ENCODE assay signal across 12 cellular contexts in genomic region chr12:49667319-49668090, GRCh38. TPM values are rescaled to one million over a fixed set of nuclear protein-coding genes. Genes with fewer than 3 reads are reported as not detected.
A peak's percentile ranks its signal among the peaks of the same experiment; 100 is the strongest.
DNase-seq lines count a peak whose midpoint lies in the region; ATAC-seq and TF ChIP-seq lines count a peak whose summit lies in the region.
"Had no signal": no experiment of that assay in that cellular context is flagged by ENCODE, and none has a peak within 500 bp of the region (broad histone marks: within the 10 kb centered on the region; RNA-seq: fewer than 3 reads in every experiment).

No MANE protein-coding gene starts in this region.

- CTCF ChIA-PET in naive thymus-derived CD4-positive, alpha-beta T cell (lab: Charles Lee), result interaction anchor here (0.7 to 3.8 kb wide), 5 partner anchors 8 to 74 kb away, joined by 3 to 19 read pairs (median 3); partner anchors contain the start of genes FMNL3 and TMBIM6

- no peaks in the 10 kb centered on the region for H3K9me3 ChIP-seq in BLaER1 treated with 17β-estradiol and CSF1 and Interleukin-3, amounts not matched to agents 10 nM and 100 nM (replicated peaks in 1 of 11)
- no peaks in the 10 kb centered on the region for H3K9me3 ChIP-seq in GM23248 (ENCODE audit: low read depth)
- H3K9me3 ChIP-seq in naive thymus-derived CD4-positive, alpha-beta T cell (ENCODE audit: control insufficient read depth in 2 of 3, low read length in 3 of 3), result no peaks in the 10 kb centered on the region

- H3K9me3 Mint-ChIP-seq in naive thymus-derived CD4-positive, alpha-beta T cell, result no peaks in the 10 kb centered on the region
- H3K9me3 Mint-ChIP-seq in GM23338, result no peaks in the 10 kb centered on the region

- peak overlapping the region in 8 of 10 donors; percentile 44 to 84 (median 64) for H3K4me3 Mint-ChIP-seq in naive thymus-derived CD4-positive, alpha-beta T cell
- H3K4me3 Mint-ChIP-seq in GM23338, result no peak overlapping the region

- H3K27me3 ChIP-seq in BLaER1 treated with 17β-estradiol and CSF1 and Interleukin-3, amounts not matched to agents 10 nM and 100 nM, result no peaks in the 10 kb centered on the region
- H3K27me3 ChIP-seq in GM23248 (replicated peaks; ENCODE audit: insufficient read depth) (no peaks in the 10 kb centered on the region), GM23338 (ENCODE audit: insufficient read depth) (no peaks in the 10 kb centered on the region)
- no peaks in the 10 kb centered on the region for H3K27me3 ChIP-seq in naive thymus-derived CD4-positive, alpha-beta T cell (ENCODE audit: control insufficient read depth in 2 of 2, insufficient read depth in 2 of 2, low read length in 2 of 2)

- TF ChIP-seq CTCF in GM23338 (conservative IDR thresholded peaks at IDR 0.05; ENCODE audit: low read depth in 2 of 2), result no peak

- H3K27me3 Mint-ChIP-seq in naive thymus-derived CD4-positive, alpha-beta T cell, result no peaks in the 10 kb centered on the region
- peaks cover 3% of the 10 kb centered on the region for H3K27me3 Mint-ChIP-seq in GM23338 (ENCODE audit: insufficient read depth, low read depth, poor library complexity)

- H3K4me1 ChIP-seq in BLaER1 treated with 17β-estradiol and CSF1 and Interleukin-3, amounts not matched to agents 10 nM and 100 nM, result peaks cover 85 to 100% (median 99%) of the 10 kb centered on the region in 10 experiments
- H3K4me1 ChIP-seq in GM23248 (ENCODE audit: insufficient read depth) (peaks cover 33% of the 10 kb centered on the region), GM23338 (ENCODE audit: insufficient read depth) (peaks cover 16% of the 10 kb centered on the region)
- peaks cover 50 to 88% of the 10 kb centered on the region in 2 donors for H3K4me1 ChIP-seq in naive thymus-derived CD4-positive, alpha-beta T cell (ENCODE audit: control insufficient read depth in 2 of 2, insufficient read depth in 2 of 2, low read length in 2 of 2)

- intact Hi-C loops in naive thymus-derived CD4-positive, alpha-beta T cell (cut with micrococcal nuclease), result no loop called here

- H3K4me2 ChIP-seq in BLaER1 treated with 17β-estradiol and CSF1 and Interleukin-3, amounts not matched to agents 10 nM and 100 nM, result peak overlapping the region; percentile 20 to 99 (median 93)
- H3K4me2 ChIP-seq in GM23248 (ENCODE audit: unreplicated experiment) (peak overlapping the region; percentile 7), GM23338 (no peak overlapping the region)

- H3K9me2 ChIP-seq in GM23248 (ENCODE audit: insufficient read depth), result no peaks in the 10 kb centered on the region
- H3K9me2 ChIP-seq in GM23338 (ENCODE audit: insufficient read depth), result 0 out of 2 replicates have a peak, but pooled peaks cover 2% of the 10 kb centered on the region

- no peak overlapping the region for H3K4me3 ChIP-seq in BLaER1 treated with 17β-estradiol and CSF1 and Interleukin-3, amounts not matched to agents 10 nM and 100 nM
- H3K4me3 ChIP-seq in GM23248 (no peak overlapping the region), GM23338 (no peak overlapping the region)
- no peak overlapping the region for H3K4me3 ChIP-seq in naive thymus-derived CD4-positive, alpha-beta T cell (ENCODE audit: low read length)

- peaks cover 0 to 7% (median 0%) of the 10 kb centered on the region in 11 experiments; a peak in 2 of 22 replicates for H3K36me3 ChIP-seq in BLaER1 treated with 17β-estradiol and CSF1 and Interleukin-3, amounts not matched to agents 10 nM and 100 nM
- H3K36me3 ChIP-seq in GM23248 (ENCODE audit: low read depth), result no peaks in the 10 kb centered on the region
- H3K36me3 ChIP-seq in naive thymus-derived CD4-positive, alpha-beta T cell (ENCODE audit: control insufficient read depth in 2 of 3, insufficient read depth in 3 of 3, low read length in 3 of 3), result peaks cover 0 to 11% (median 0%) of the 10 kb centered on the region in 3 experiments
- H3K36me3 ChIP-seq in GM23338 (ENCODE audit: insufficient read depth), result no peaks in the 10 kb centered on the region; the same call in 1 of the 2 replicates

- H3K4me1 Mint-ChIP-seq in naive thymus-derived CD4-positive, alpha-beta T cell, result peaks cover 63 to 100% (median 98%) of the 10 kb centered on the region in 7 donors
- H3K4me1 Mint-ChIP-seq in GM23338, result peaks cover 30% of the 10 kb centered on the region

- POLR2A ChIA-PET in naive thymus-derived CD4-positive, alpha-beta T cell (lab: Charles Lee), result interaction anchor here (0.6 to 10.5 kb wide), 11 partner anchors 10 to 537 kb away, joined by 3 to 131 read pairs (median 4); partner anchors contain the start of gene FMNL3

- peaks cover 11% of the 10 kb centered on the region; the same call in 1 of the 2 replicates for H3F3A ChIP-seq in GM23248 (ENCODE audit: insufficient read depth)
- H3F3A ChIP-seq in GM23338 (replicated peaks; ENCODE audit: low read depth), result no peaks in the 10 kb centered on the region

- H3K36me3 Mint-ChIP-seq in naive thymus-derived CD4-positive, alpha-beta T cell, result peaks cover 7 to 27% (median 15%) of the 10 kb centered on the region in 5 donors
- H3K36me3 Mint-ChIP-seq in GM23338 (ENCODE audit: low read depth), result peaks cover 6% of the 10 kb centered on the region; the same call in 2 of the 3 replicates

- DNase-seq in GM23248 (peak; percentile 84), astrocyte of the hippocampus (ENCODE audit: low read depth, low spot score) (peak; percentile 32), epidermal melanocyte (ENCODE audit: insufficient read length, low spot score) (no peak), GM23338 (ENCODE audit: low spot score) (no peak)
- no peak for DNase-seq in naive thymus-derived CD4-positive, alpha-beta T cell
- DNase-seq: caudate nucleus; GOT3; NCI-H2081; nucleus accumbens; stimulated activated naive CD4-positive, alpha-beta T cell treated with Interleukin-2 at 50 U/mL for 16 hours had no signal

- H2AFZ ChIP-seq in GM23248, result no peak overlapping the region
- H2AFZ ChIP-seq in GM23338, result no peak overlapping the region

- in situ Hi-C loops in GM23248 (cut with MboI), result no loop called here

- 64 to 67% methylated on average over 2 of the region's 2 CpGs for WGBS in GM23248 (ENCODE audit: low coverage in 1 of 2, low lambda C conversion rate in 2 of 2, missing lambda C conversion rate in 2 of 2), 2 experiments

- peak overlapping the region in 6 of 11 experiments; percentile 20 to 100 (median 98); a peak in 10 of 22 replicates for H3K27ac ChIP-seq in BLaER1 treated with 17β-estradiol and CSF1 and Interleukin-3, amounts not matched to agents 10 nM and 100 nM
- peak overlapping the region; percentile 40 for H3K27ac ChIP-seq in GM23248
- no peak overlapping the region for H3K27ac ChIP-seq in naive thymus-derived CD4-positive, alpha-beta T cell (ENCODE audit: low read depth, low read length)
- no peak overlapping the region for H3K27ac ChIP-seq in GM23338 (ENCODE audit: low read depth)

- H3K27ac Mint-ChIP-seq in naive thymus-derived CD4-positive, alpha-beta T cell, result peak overlapping the region; percentile 23 to 99 (median 96)
- no peak overlapping the region for H3K27ac Mint-ChIP-seq in GM23338

- ATAC-seq in naive thymus-derived CD4-positive, alpha-beta T cell, result no peak
- ATAC-seq in GM18502 (IDR thresholded peaks at IDR 0.05; ENCODE audit: poor library complexity, unreplicated experiment) (no peak), GM23338 (no peak)

- peak overlapping the region in 1 of 11 experiments; percentile 13; a peak in 1 of 22 replicates for H3K9ac ChIP-seq in BLaER1 treated with 17β-estradiol and CSF1 and Interleukin-3, amounts not matched to agents 10 nM and 100 nM
- H3K9ac ChIP-seq in GM23248, result 0 out of 2 replicates have a peak overlapping the region, but pooled peaks have one; percentile 2

- H4K20me1 ChIP-seq in BLaER1 treated with 17β-estradiol and CSF1 and Interleukin-3, amounts not matched to agents 10 nM and 100 nM, result peaks cover 0 to 3% (median 0%) of the 10 kb centered on the region in 11 experiments; a peak in 2 of 22 replicates
- no peaks in the 10 kb centered on the region for H4K20me1 ChIP-seq in GM23248 (ENCODE audit: insufficient read depth)
- peaks cover 8% of the 10 kb centered on the region; the same call in 1 of the 2 replicates for H4K20me1 ChIP-seq in GM23338 (replicated peaks; ENCODE audit: insufficient read depth)

- peaks cover 88% of the 10 kb centered on the region for H3K79me2 ChIP-seq in GM23248 (ENCODE audit: insufficient read depth)
- peaks cover 26% of the 10 kb centered on the region for H3K79me2 ChIP-seq in GM23338 (replicated peaks; ENCODE audit: insufficient read depth)

TF ChIP-seq in GM23338, 12 proteins besides CTCF, POLR2A, EP300 and RAD21:
- TF ChIP-seq CREB1 (CRISPR knock-in tag; IDR thresholded peaks at IDR 0.05; ENCODE audit: low read depth) (no peak), ZNF114 (CRISPR knock-in tag; IDR thresholded peaks at IDR 0.05) (no peak)

RNA-seq across cellular contexts. Expression of gene FMNL3, which starts 39.7 kb away (rescaled TPM):
- total RNA-seq in GM23248 (2014; rRNA removed; shearing (Covaris generic)), result 24.0 and 32.9 TPM in 2 replicates
- polyA plus RNA-seq in GM23248 (2016; fragmentation: Nextera tagmentation; extraction: Ambion mirVana) (7.9 and 9.3 TPM in 2 replicates), GM23338 (2016; fragmentation: Nextera tagmentation; extraction: Ambion mirVana) (8.7 and 10.5 TPM in 2 replicates)
- total RNA-seq in naive thymus-derived CD4-positive, alpha-beta T cell, result 10 to 100 TPM; 33.3 to 40.4 (median 39.7) TPM
- polyA plus RNA-seq in naive thymus-derived CD4-positive, alpha-beta T cell, result 10 to 100 TPM; 10.4 to 12.0 TPM
- total RNA-seq in GM23338 (2014; rRNA removed; shearing (Covaris generic)), result 17.8 and 32.6 TPM in 2 replicates

RNA-seq across cellular contexts. Expression of gene PRPF40B, which starts 44.1 kb away (rescaled TPM):
- 9.9 and 10.2 TPM in 2 replicates for total RNA-seq in GM23248 (2014; rRNA removed; shearing (Covaris generic))
- 11.6 and 12.6 TPM in 2 replicates for polyA plus RNA-seq in GM23248 (2016; fragmentation: Nextera tagmentation; extraction: Ambion mirVana)
- total RNA-seq in naive thymus-derived CD4-positive, alpha-beta T cell, result 10 to 100 TPM in 4 of 5 experiments, 1 to 10 TPM in 1; 7.8 to 24.1 (median 12.1) TPM
- 1 to 10 TPM; 2.0 to 4.2 TPM for polyA plus RNA-seq in naive thymus-derived CD4-positive, alpha-beta T cell
- 14.7 and 17.9 TPM in 2 replicates for total RNA-seq in GM23338 (2014; rRNA removed; shearing (Covaris generic))
- 16.7 and 19.0 TPM in 2 replicates for polyA plus RNA-seq in GM23338 (2016; fragmentation: Nextera tagmentation; extraction: Ambion mirVana)

Comparison
In these comparisons a context has a peak if more than half of its experiments do, and no peak if none do; other contexts are left out.
1. H3K27ac ChIP-seq: peak in BLaER1 treated with 17β-estradiol and CSF1 and Interleukin-3, amounts not matched to agents 10 nM and 100 nM (6 of 11) and GM23248 (single experiment); none in naive thymus-derived CD4-positive, alpha-beta T cell (single experiment) and GM23338 (single experiment).
2. DNase-seq: peak in GM23248 (single experiment) and astrocyte of the hippocampus (single experiment); none in naive thymus-derived CD4-positive, alpha-beta T cell (0 of 9), epidermal melanocyte (single experiment) and GM23338 (single experiment).